23 cellular contexts compared by ENCODE assay signal in the genomic region with DNA sequence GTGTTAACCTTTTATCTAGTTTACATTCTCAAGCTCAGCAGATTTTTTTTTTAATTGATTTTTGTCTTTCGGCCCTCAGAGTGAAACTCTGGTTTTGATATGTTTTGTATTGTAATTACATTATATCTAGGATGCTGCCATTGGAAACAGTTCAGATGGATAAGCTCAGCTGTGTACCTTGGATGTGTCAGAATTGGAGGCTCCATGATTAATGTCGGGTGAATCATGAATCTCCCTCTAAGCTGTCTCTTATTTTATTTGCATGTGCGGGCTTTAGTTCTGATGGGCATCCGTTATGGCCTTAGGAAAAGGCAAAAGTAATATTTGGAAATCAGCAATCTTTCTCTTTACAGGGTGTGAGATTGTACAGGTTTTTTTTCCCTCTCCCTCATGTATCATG. TPM values are rescaled to one million over a fixed set of nuclear protein-coding genes. Genes with fewer than 3 reads are reported as not detected.
DNase-seq lines count a peak whose midpoint lies in the region; TF ChIP-seq lines count a peak whose summit lies in the region.
"Had no signal": no experiment of that assay in that cellular context is flagged by ENCODE, and none has a peak within 500 bp of the region (broad histone marks: within the 10 kb centered on the region; RNA-seq: fewer than 3 reads in every experiment).

No MANE protein-coding gene starts in this region.

- H3K27ac Mint-ChIP-seq in endodermal cell = no peak overlapping the region
- H3K27ac Mint-ChIP-seq in nephron progenitor cell = no peak overlapping the region

- H3K9ac ChIP-seq in endodermal cell (ENCODE audit: extremely low read depth, low read length, poor library complexity, severe bottlenecking) = no peak overlapping the region

- H3K27me3 Mint-ChIP-seq in endodermal cell (ENCODE audit: insufficient read depth) = no peaks in the 10 kb centered on the region
- H3K27me3 Mint-ChIP-seq in nephron progenitor cell (ENCODE audit: low read depth, poor library complexity) = no peaks in the 10 kb centered on the region

- WGBS in endodermal cell (ENCODE audit: insufficient coverage in 1 of 2, insufficient read length in 1 of 2), 2 experiments = 91 to 96% methylated on average over 3 to 4 of the region's 4 CpGs

- H3K36me3 Mint-ChIP-seq in endodermal cell (ENCODE audit: low read depth) (no peaks in the 10 kb centered on the region), nephron progenitor cell (ENCODE audit: low read depth) (peaks cover 8% of the 10 kb centered on the region)

- H3K4me1 Mint-ChIP-seq in endodermal cell (peaks cover 39% of the 10 kb centered on the region), nephron progenitor cell (peaks cover 58% of the 10 kb centered on the region)
- H3K4me1 Mint-ChIP-seq: central memory CD8-positive, alpha-beta T cell had no signal

- TF ChIP-seq CTCF in endodermal cell (conservative IDR thresholded peaks at IDR 0.05) (no peak), nephron progenitor cell (IDR thresholded peaks at IDR 0.05) (no peak)

- H3K9me3 Mint-ChIP-seq in endodermal cell = no peaks in the 10 kb centered on the region
- no peaks in the 10 kb centered on the region for H3K9me3 Mint-ChIP-seq in nephron progenitor cell
- H3K9me3 Mint-ChIP-seq: central memory CD8-positive, alpha-beta T cell had no signal

- peaks cover 2% of the 10 kb centered on the region for H3K36me3 ChIP-seq in endodermal cell (ENCODE audit: control insufficient read depth, insufficient read depth, low read length)
- H3K36me3 ChIP-seq: spleen had no signal

- DNase-seq in Daoy (ENCODE audit: low read depth) = peak; percentile 25
- peak; percentile 64 for DNase-seq in LHCN-M2 (ENCODE audit: low read depth)
- DNase-seq in endodermal cell = no peak
- no peak for DNase-seq in nephron progenitor cell
- no peak for DNase-seq in medulla oblongata (ENCODE audit: extremely low spot score)
- DNase-seq in NCI-H146 (lab: John Stamatoyannopoulos, UW) = no peak
- DNase-seq in D341Med (ENCODE audit: low spot score) = no peak
- DNase-seq in SW 1271 (lab: John Stamatoyannopoulos, UW) = no peak
- DNase-seq: ACHN; activated CD4-positive, alpha-beta T cell treated with anti-CD3 and anti-CD28 coated beads for 4 hours; activated CD8-positive, alpha-beta memory T cell treated with anti-CD3 and anti-CD28 coated beads, Interleukin-2, amount 50 U/mL, for 4 hours; activated gamma-delta T cell; amniotic stem cell; effector memory CD4-positive, alpha-beta T cell; KG1; NCI-H1048; NCI-H2081; NCI-H446 treated with DMSO at 0.1 percent for 48 hours; psoas muscle; spleen had no signal

- H3K27ac ChIP-seq in endodermal cell (ENCODE audit: low read depth, low read length) = no peak overlapping the region
- H3K27ac ChIP-seq: C4-2B, hepatocyte, psoas muscle had no signal

- H3K9me3 ChIP-seq in endodermal cell (ENCODE audit: control insufficient read depth, low read length) = no peaks in the 10 kb centered on the region
- H3K9me3 ChIP-seq: psoas muscle, spleen had no signal

- H3K4me3 Mint-ChIP-seq in endodermal cell (peak overlapping the region; percentile 96), nephron progenitor cell (peak overlapping the region; percentile 99)
- H3K4me3 Mint-ChIP-seq: central memory CD8-positive, alpha-beta T cell had no signal

- H3K4me3 ChIP-seq in endodermal cell (ENCODE audit: low read length) = peak overlapping the region; percentile 96
- H3K4me3 ChIP-seq: hepatocyte had no signal

- H3K27me3 ChIP-seq in endodermal cell (ENCODE audit: control insufficient read depth, insufficient read depth, low read length, poor library complexity, severe bottlenecking) = no peaks in the 10 kb centered on the region
- H3K27me3 ChIP-seq: hepatocyte had no signal

- H3K4me1 ChIP-seq in endodermal cell (ENCODE audit: control insufficient read depth, insufficient read depth, low read length) = peaks cover 2% of the 10 kb centered on the region

RNA-seq across cellular contexts. Expression of gene PTPRG, which starts 4.2 kb away (rescaled TPM):
- total RNA-seq in Daoy (2014; rRNA removed; shearing (Covaris generic)) = 5.2 and 9.1 TPM in 2 replicates
- 26.2 and 32.2 TPM in 2 replicates for total RNA-seq in LHCN-M2 (2014; rRNA removed)
- polyA plus RNA-seq in LHCN-M2 (2012) = 9.3 TPM
- total RNA-seq in endodermal cell = 100 to 1,000 TPM in 1 of 2 donors, 10 to 100 TPM in 1; 76.5 to 108 TPM
- polyA plus RNA-seq in endodermal cell (2013, experiment 1 of 2) = 49.7 TPM
- polyA plus RNA-seq in endodermal cell (2013, experiment 2 of 2) = 51.9 TPM

Comparison
In these comparisons a context has a peak if more than half of its experiments do, and no peak if none do; other contexts are left out.
1. DNase-seq: peak in Daoy (single experiment) and LHCN-M2 (single experiment); none in endodermal cell (single experiment), nephron progenitor cell (single experiment), medulla oblongata (single experiment), NCI-H146 (single experiment), D341Med (single experiment) and SW 1271 (0 of 2).